ENCODE assay signal across 28 cellular contexts in the genomic region with DNA sequence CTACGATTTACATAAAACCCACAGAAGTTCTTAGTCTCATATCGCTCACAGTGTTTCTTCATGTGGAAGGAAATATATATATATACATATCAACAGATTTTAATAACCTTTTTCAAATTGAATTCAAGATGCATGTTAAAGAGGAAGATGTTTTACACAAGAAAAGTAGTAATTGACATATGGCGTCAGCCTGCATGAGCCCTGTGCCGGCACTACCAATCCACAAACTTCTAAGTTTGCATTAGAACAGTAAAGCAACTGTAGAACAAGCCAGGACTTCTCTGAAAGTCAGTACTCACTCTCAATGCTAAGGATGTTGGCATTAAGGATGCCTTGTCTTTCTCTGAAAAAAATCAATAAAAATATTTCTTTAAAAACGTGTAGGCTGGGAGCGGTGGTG.
"Had no signal": no experiment of that assay in that cellular context is flagged by ENCODE, and none has a peak within 500 bp of the region (broad histone marks: within the 10 kb centered on the region; RNA-seq: fewer than 3 reads in every experiment).

No MANE protein-coding gene starts in this region.

- H2AFZ ChIP-seq: neural progenitor cell, parathyroid adenoma had no signal

- H3K79me2 ChIP-seq: parathyroid adenoma had no signal

- H3K4me3 ChIP-seq: neural progenitor cell, ovary, psoas muscle, right lobe of liver, sigmoid colon, spleen, stomach, thoracic aorta, thyroid gland, tibial nerve, upper lobe of left lung, vagina had no signal

- H3K27ac Mint-ChIP-seq: natural killer cell; nephron; neural progenitor cell; progenitor cell of endocrine pancreas; stimulated activated effector memory CD8-positive, alpha-beta T cell treated with anti-CD3 and anti-CD28 coated beads, Interleukin-12 subunit alpha, Interleukin-12 subunit beta, amount 100 ng/mL, for 72 hours; stimulated activated naive B cell treated with anti-CD40 and anti-IgM and Interleukin-4, amounts not matched to agents 10 μg/mL and 1 μg/mL and 100 μg/mL, for 72 hours; stimulated activated naive CD8-positive, alpha-beta T cell treated with anti-CD3 and anti-CD28 coated beads, Interleukin-15, Interleukin-2, amounts not matched to agents 100 ng/mL and 50 ng/mL, for 24 hours had no signal

- H3K36me3 Mint-ChIP-seq: natural killer cell; neural progenitor cell; stimulated activated effector memory CD8-positive, alpha-beta T cell treated with anti-CD3 and anti-CD28 coated beads, Interleukin-12 subunit alpha, Interleukin-12 subunit beta, amount 100 ng/mL, for 72 hours; stimulated activated naive B cell treated with anti-CD40 and anti-IgM and Interleukin-4, amounts not matched to agents 10 μg/mL and 1 μg/mL and 100 μg/mL, for 72 hours had no signal

- H3K9me3 Mint-ChIP-seq: neural progenitor cell; stimulated activated naive B cell treated with anti-CD40 and anti-IgM and Interleukin-4, amounts not matched to agents 10 μg/mL and 1 μg/mL and 100 μg/mL, for 72 hours; stimulated activated naive CD8-positive, alpha-beta T cell treated with anti-CD3 and anti-CD28 coated beads, Interleukin-15, Interleukin-2, amounts not matched to agents 100 ng/mL and 50 ng/mL, for 24 hours had no signal

- H3K9me3 ChIP-seq: ovary, psoas muscle, right lobe of liver, sigmoid colon, spleen, stomach, thoracic aorta, thyroid gland, tibial nerve, upper lobe of left lung, vagina had no signal

- H3K27ac ChIP-seq: neural progenitor cell, ovary, parathyroid adenoma, psoas muscle, right lobe of liver, sigmoid colon, spleen, stomach, thoracic aorta, thyroid gland, tibial nerve, upper lobe of left lung, vagina had no signal

- H3K4me3 Mint-ChIP-seq: natural killer cell; nephron; neural progenitor cell; stimulated activated effector memory CD8-positive, alpha-beta T cell treated with anti-CD3 and anti-CD28 coated beads, Interleukin-12 subunit alpha, Interleukin-12 subunit beta, amount 100 ng/mL, for 72 hours; stimulated activated naive B cell treated with anti-CD40 and anti-IgM and Interleukin-4, amounts not matched to agents 10 μg/mL and 1 μg/mL and 100 μg/mL, for 72 hours; stimulated activated naive CD8-positive, alpha-beta T cell treated with anti-CD3 and anti-CD28 coated beads, Interleukin-15, Interleukin-2, amounts not matched to agents 100 ng/mL and 50 ng/mL, for 24 hours had no signal

- H3K4me1 Mint-ChIP-seq: natural killer cell; nephron; neural progenitor cell; stimulated activated effector memory CD8-positive, alpha-beta T cell treated with anti-CD3 and anti-CD28 coated beads, Interleukin-12 subunit alpha, Interleukin-12 subunit beta, amount 100 ng/mL, for 72 hours had no signal

- ATAC-seq: natural killer cell; psoas muscle; right cardiac atrium; right lobe of liver; stimulated activated effector memory CD8-positive, alpha-beta T cell treated with anti-CD3 and anti-CD28 coated beads, Interleukin-12 subunit alpha, Interleukin-12 subunit beta, amount 100 ng/mL, for 72 hours; stimulated activated naive B cell treated with anti-CD40 and anti-IgM and Interleukin-4, amounts not matched to agents 10 μg/mL and 1 μg/mL and 100 μg/mL, for 72 hours had no signal

- H3K27me3 Mint-ChIP-seq: progenitor cell of endocrine pancreas; stimulated activated naive B cell treated with anti-CD40 and anti-IgM and Interleukin-4, amounts not matched to agents 10 μg/mL and 1 μg/mL and 100 μg/mL, for 72 hours; stimulated activated naive CD8-positive, alpha-beta T cell treated with anti-CD3 and anti-CD28 coated beads, Interleukin-15, Interleukin-2, amounts not matched to agents 100 ng/mL and 50 ng/mL, for 24 hours had no signal

- H3K36me3 ChIP-seq: neural progenitor cell, ovary, right lobe of liver, sigmoid colon, spleen, stomach, thoracic aorta, thyroid gland, tibial nerve, upper lobe of left lung, vagina had no signal

- H3K4me2 ChIP-seq: neural progenitor cell had no signal

- H3K9ac ChIP-seq: neural progenitor cell, parathyroid adenoma had no signal

- DNase-seq: natural killer cell; occipital lobe; ovary; psoas muscle; right cardiac atrium; right lobe of liver; sigmoid colon; small intestine; spleen; stimulated activated CD4-positive, alpha-beta T cell treated with anti-CD3 and anti-CD28 coated beads, Interleukin-15, amount 100 ng/mL, for 24 hours; stimulated activated CD4-positive, alpha-beta T cell treated with anti-CD3 and anti-CD28 coated beads, Interleukin-2, amount 100 ng/mL, for 24 hours; stimulated activated CD4-positive, alpha-beta T cell treated with anti-CD3 and anti-CD28 coated beads, Interleukin-2, amount 100 ng/mL, for 48 hours; stimulated activated CD4-positive, alpha-beta T cell treated with anti-CD3 and anti-CD28 coated beads, Interleukin-4, amount 100 ng/mL, for 24 hours; stimulated activated naive B cell treated with anti-CD40 and anti-IgM and Interleukin-4, amounts not matched to agents 10 μg/mL and 1 μg/mL and 100 μg/mL, for 72 hours; stimulated activated naive CD4-positive, alpha-beta T cell treated with Interleukin-2 at 50 U/mL for 16 hours; stomach; thyroid gland; trophoblast cell had no signal

- H3K4me1 ChIP-seq: parathyroid adenoma, psoas muscle, right lobe of liver, sigmoid colon, spleen, stomach, thyroid gland, tibial nerve, upper lobe of left lung, vagina had no signal

- H3K27me3 ChIP-seq: neural progenitor cell, ovary, right lobe of liver, sigmoid colon, spleen, stomach, thyroid gland, tibial nerve, upper lobe of left lung, vagina had no signal
